ENCODE assay signal across 21 cellular contexts in genomic region chr1:235226933-235227332, GRCh38.
DNase-seq lines count a peak whose midpoint lies in the region; ATAC-seq, FAIRE-seq and TF ChIP-seq lines count a peak whose summit lies in the region.
"Had no signal": no experiment of that assay in that cellular context is flagged by ENCODE, and none has a peak within 500 bp of the region (broad histone marks: within the 10 kb centered on the region; RNA-seq: fewer than 3 reads in every experiment).

No MANE protein-coding gene starts in this region.

- H2AFZ ChIP-seq in IMR-90 (replicated peaks; ENCODE audit: low read length, poor library complexity) (no peak overlapping the region), K562 (ENCODE audit: low read depth, low read length) (no peak overlapping the region)

- H3K4ac ChIP-seq in IMR-90 (ENCODE audit: low read depth, low read length) = no peak overlapping the region

- H3K4me3 ChIP-seq in breast epithelium (no peak overlapping the region), IMR-90 (ENCODE audit: insufficient read depth, low read depth, low read length) (no peak overlapping the region), K562 (no peak overlapping the region), brain microvascular endothelial cell (ENCODE audit: low read depth, low read length) (no peak overlapping the region)
- H3K4me3 ChIP-seq: lung, transverse colon had no signal

- H3K36me3 Mint-ChIP-seq in MCF 10A (ENCODE audit: insufficient read depth, unreplicated experiment) (peaks cover 90% of the 10 kb centered on the region), type B pancreatic cell (peaks cover 16% of the 10 kb centered on the region)

- no peak overlapping the region for H3K4me3 Mint-ChIP-seq in MCF 10A (ENCODE audit: unreplicated experiment)
- H3K4me3 Mint-ChIP-seq in type B pancreatic cell = no peak overlapping the region

- H3K4me1 Mint-ChIP-seq in MCF 10A (ENCODE audit: insufficient read depth, unreplicated experiment) (peaks cover 3% of the 10 kb centered on the region), type B pancreatic cell (ENCODE audit: unreplicated experiment) (no peaks in the 10 kb centered on the region)

- TF ChIP-seq EP300 in K562 (IDR thresholded peaks at IDR 0.05; ENCODE audit: low read length) = no peak

- peak overlapping the region; percentile 1 for H3K27ac Mint-ChIP-seq in MCF 10A (ENCODE audit: low read depth, unreplicated experiment)
- H3K27ac Mint-ChIP-seq in type B pancreatic cell = peak overlapping the region; percentile 80

- no peak overlapping the region for H3K14ac ChIP-seq in IMR-90 (replicated peaks; ENCODE audit: low read depth, low read length)

- no peak overlapping the region for H4K8ac ChIP-seq in IMR-90 (ENCODE audit: low read depth in 2 of 2, low read length in 2 of 2)

- in situ Hi-C loops in IMR-90 (cut with MboI; ENCODE audit: low sequenced_read_pairs) = no loop called here
- in situ Hi-C loops in K562 (cut with MboI) = no loop called here
- in situ Hi-C loops in brain microvascular endothelial cell (cut with HindIII; ENCODE audit: low pct_ligation_motif_present, low sequenced_read_pairs) = no loop called here

- CTCF ChIA-PET in MCF 10A (lab: Yijun Ruan, JAX) (interaction anchor here (0.7 to 2.4 kb wide), 4 partner anchors 13 to 189 kb away, joined by 5 to 20 read pairs (median 7); no protein-coding TSS in a partner anchor), IMR-90 (lab: Yijun Ruan, JAX) (no interaction called here), K562 (lab: Yijun Ruan, JAX; ENCODE audit: low intra/inter-chr PET ratio) (no interaction called here)

- WGBS in IMR-90 (ENCODE audit: extremely low coverage in 2 of 2, insufficient read length in 1 of 2), 2 experiments = 100% methylated on average over 1 of the region's 1 CpG; no CpG with 5 or more reads in 1 of the 2 experiments
- 88% methylated on average over 1 of the region's 1 CpG for WGBS in K562 (ENCODE audit: insufficient coverage, low coverage, missing lambda C conversion rate)

- H3K27ac ChIP-seq in breast epithelium (no peak overlapping the region), IMR-90 (ENCODE audit: insufficient read depth, low read length) (no peak overlapping the region), K562 (ENCODE audit: extremely low read depth, low read depth, low read length) (no peak overlapping the region), brain microvascular endothelial cell (no peak overlapping the region)
- H3K27ac ChIP-seq: epithelial cell of prostate, transverse colon had no signal

- TF ChIP-seq RAD21 in IMR-90 (IDR thresholded peaks at IDR 0.05; ENCODE audit: low read length) (no peak), K562 (CRISPR knock-in tag; conservative IDR thresholded peaks at IDR 0.05 in 1 of 2, IDR thresholded peaks at IDR 0.05 in 1 of 2) (no peak)

- no peak overlapping the region for H2AK9ac ChIP-seq in IMR-90 (replicated peaks; ENCODE audit: low read depth, low read length, poor library complexity)

- intact Hi-C loops in MCF 10A (cut with micrococcal nuclease) = no loop called here
- intact Hi-C loops in breast epithelium (cut with DNase I; ENCODE audit: low total_unique reads) = no loop called here
- intact Hi-C loops in IMR-90 (cut with micrococcal nuclease) = no loop called here
- intact Hi-C loops in K562 (cut with micrococcal nuclease) = no loop called here

- H2AK5ac ChIP-seq in IMR-90 (ENCODE audit: low read depth, low read length) = no peak overlapping the region

- H4K91ac ChIP-seq in IMR-90 (ENCODE audit: insufficient read depth, low read depth, low read length) = no peak overlapping the region

- POLR2A ChIA-PET in MCF 10A (lab: Yijun Ruan, JAX) = interaction anchor here (0.6 to 5.3 kb wide), 5 partner anchors 8 to 66 kb away, joined by 3 to 45 read pairs (median 5); partner anchors contain the start of gene RBM34
- POLR2A ChIA-PET in IMR-90 (lab: Charles Lee; ENCODE audit: unreplicated experiment) = no interaction called here
- POLR2A ChIA-PET in K562 (lab: Yijun Ruan, JAX) = interaction anchor here (1.1 to 1.8 kb wide), 2 partner anchors 8 to 13 kb away, joined by 3 to 4 read pairs; no protein-coding TSS in a partner anchor

- H2BK5ac ChIP-seq in IMR-90 (ENCODE audit: low read depth, low read length, poor library complexity, severe bottlenecking) = no peak overlapping the region

- no peaks in the 10 kb centered on the region for H3K9me3 Mint-ChIP-seq in MCF 10A (ENCODE audit: unreplicated experiment)
- no peaks in the 10 kb centered on the region for H3K9me3 Mint-ChIP-seq in type B pancreatic cell

- H3K4me1 ChIP-seq in breast epithelium (no peaks in the 10 kb centered on the region), IMR-90 (ENCODE audit: control insufficient read depth, insufficient read depth, low read length) (no peaks in the 10 kb centered on the region), K562 (replicated peaks in 1 of 2; ENCODE audit: control insufficient read depth in 2 of 2, insufficient read depth in 2 of 2, low read length in 2 of 2) (no peaks in the 10 kb centered on the region)
- H3K4me1 ChIP-seq: transverse colon had no signal

- H4K20me1 ChIP-seq in IMR-90 (ENCODE audit: insufficient read depth, low read length) = no peaks in the 10 kb centered on the region
- H4K20me1 ChIP-seq in K562 (replicated peaks; ENCODE audit: control insufficient read depth, insufficient read depth, low read length) = no peaks in the 10 kb centered on the region

- no peak overlapping the region for H3K56ac ChIP-seq in IMR-90 (ENCODE audit: extremely low read depth, insufficient read depth, low read length)

- ATAC-seq in IMR-90 (ENCODE audit: low read depth) = no peak
- no peak for ATAC-seq in K562
- no peak for ATAC-seq in GM18870 (IDR thresholded peaks at IDR 0.05; ENCODE audit: unreplicated experiment)

- H3K27me3 Mint-ChIP-seq in MCF 10A (ENCODE audit: insufficient read depth, unreplicated experiment) = no peaks in the 10 kb centered on the region
- H3K27me3 Mint-ChIP-seq in type B pancreatic cell = no peaks in the 10 kb centered on the region

- TF ChIP-seq CTCF in MCF 10A (IDR thresholded peaks at IDR 0.05; ENCODE audit: unreplicated experiment) (no peak), breast epithelium (IDR thresholded peaks at IDR 0.05) (no peak), IMR-90 (conservative IDR thresholded peaks at IDR 0.05; ENCODE audit: low read depth, low read length) (no peak), K562 (IDR thresholded peaks at IDR 0.05 in 2 of 3, conservative IDR thresholded peaks at IDR 0.05 in 1 of 3; ENCODE audit: insufficient read depth in 2 of 3, low read depth in 1 of 3, low read length in 3 of 3) (no peak), type B pancreatic cell (conservative IDR thresholded peaks at IDR 0.05) (no peak), brain microvascular endothelial cell (IDR thresholded peaks at IDR 0.05; ENCODE audit: low read depth, low read length, missing control alignments) (no peak)

- H3K79me2 ChIP-seq in K562 (ENCODE audit: control insufficient read depth, insufficient read depth, low read length) = no peaks in the 10 kb centered on the region

- BruUV-seq in MCF 10A (replicated peaks; lab: Mats Ljungman, UMichigan) (no TSS peak), IMR-90 (replicated peaks; lab: Mats Ljungman, UMichigan) (TSS peak; percentile 29), K562 (replicated peaks; lab: Mats Ljungman, UMichigan) (no TSS peak)

- no peak overlapping the region for H3K18ac ChIP-seq in IMR-90 (ENCODE audit: low read depth, low read length)

- dilution Hi-C loops in IMR-90 (cut with HindIII; ENCODE audit: low sequenced_read_pairs, unreplicated experiment) = no loop called here

- no peak overlapping the region for H4K5ac ChIP-seq in IMR-90 (ENCODE audit: low read depth, low read length)

- H3K4me2 ChIP-seq in IMR-90 (ENCODE audit: low read depth, low read length) (no peak overlapping the region), K562 (ENCODE audit: insufficient read depth, low read length) (no peak overlapping the region)

- no peak for FAIRE-seq in K562 (lab: Jason Lieb, UNC)

- no peaks in the 10 kb centered on the region for H3K9me3 ChIP-seq in breast epithelium
- no peaks in the 10 kb centered on the region for H3K9me3 ChIP-seq in IMR-90 (ENCODE audit: control insufficient read depth, insufficient read depth, low read length)
- H3K9me3 ChIP-seq in K562 (replicated peaks; ENCODE audit: control insufficient read depth, insufficient read depth, low read depth, low read length) = no peaks in the 10 kb centered on the region
- H3K9me3 ChIP-seq: transverse colon had no signal

- no peak for TF ChIP-seq POLR2A in breast epithelium (IDR thresholded peaks at IDR 0.05)
- TF ChIP-seq POLR2A in IMR-90 (IDR thresholded peaks at IDR 0.05; ENCODE audit: low read depth, low read length) = no peak
- TF ChIP-seq POLR2A in K562 (conservative IDR thresholded peaks at IDR 0.05) = no peak

- H3K9me1 ChIP-seq in IMR-90 (ENCODE audit: insufficient read depth, low read length) = no peaks in the 10 kb centered on the region
- H3K9me1 ChIP-seq in K562 (ENCODE audit: control insufficient read depth, insufficient read depth, low read length) = no peaks in the 10 kb centered on the region

- H3K27me3 ChIP-seq in breast epithelium (no peaks in the 10 kb centered on the region), IMR-90 (ENCODE audit: control insufficient read depth, insufficient read depth, low read length) (no peaks in the 10 kb centered on the region), K562 (ENCODE audit: control insufficient read depth in 2 of 2, insufficient read depth in 2 of 2, low read length in 2 of 2) (no peaks in the 10 kb centered on the region), brain microvascular endothelial cell (replicated peaks) (no peaks in the 10 kb centered on the region)
- H3K27me3 ChIP-seq: transverse colon had no signal

- peaks cover 8% of the 10 kb centered on the region for H3K36me3 ChIP-seq in breast epithelium
- peaks cover 33% of the 10 kb centered on the region for H3K36me3 ChIP-seq in IMR-90 (ENCODE audit: control insufficient read depth, insufficient read depth, low read length)
- H3K36me3 ChIP-seq in K562 (ENCODE audit: control insufficient read depth, insufficient read depth, low read length) = peaks cover 71% of the 10 kb centered on the region
- H3K36me3 ChIP-seq in brain microvascular endothelial cell (replicated peaks) = peaks cover 17% of the 10 kb centered on the region

- H3K23ac ChIP-seq in IMR-90 (ENCODE audit: low read depth, low read length) = no peak overlapping the region

- DNase-seq in MCF 10A (ENCODE audit: unreplicated experiment) (no peak), breast epithelium (ENCODE audit: low spot score in 2 of 2) (no peak), IMR-90 (no peak), K562 (ENCODE audit: extremely low read depth in 1 of 4, low spot score in 3 of 4) (no peak), type B pancreatic cell (ENCODE audit: extremely low spot score, unreplicated experiment) (no peak), brain microvascular endothelial cell (no peak)
- DNase-seq: activated CD4-positive, alpha-beta T cell treated with anti-CD3 and anti-CD28 coated beads, Interleukin-2, amount 50 U/mL, for 1 hour; cerebellar nuclear complex; DMS153; GOT3; kidney glomerular epithelial cell; NCI-H1048; NCI-H187; NCI-H526 treated with DMSO at 0.1 percent for 48 hours; occipital lobe; RPMI8226; T-helper 2 cell; transverse colon had no signal

- peaks cover 4 to 16% of the 10 kb centered on the region in 2 experiments; a peak in 3 of 4 replicates for H3K79me1 ChIP-seq in IMR-90 (ENCODE audit: low read depth in 1 of 2, low read length in 2 of 2)

- H3K9ac ChIP-seq in IMR-90 (ENCODE audit: low read depth, low read length) (no peak overlapping the region), K562 (ENCODE audit: insufficient read depth in 1 of 2, low read depth in 2 of 2, low read length in 2 of 2) (no peak overlapping the region)

- H2BK120ac ChIP-seq in IMR-90 (ENCODE audit: low read depth, low read length) = no peak overlapping the region

- H2BK15ac ChIP-seq in IMR-90 (ENCODE audit: low read depth, low read length) = no peak overlapping the region

- H2BK20ac ChIP-seq in IMR-90 (ENCODE audit: low read depth, low read length) = no peak overlapping the region
